20 cellular contexts compared by ENCODE assay signal in genomic region chr12:105492591-105492990, GRCh38.
DNase-seq lines count a peak whose midpoint lies in the region; ATAC-seq and TF ChIP-seq lines count a peak whose summit lies in the region.
"Had no signal": no experiment of that assay in that cellular context is flagged by ENCODE, and none has a peak within 500 bp of the region (broad histone marks: within the 10 kb centered on the region; RNA-seq: fewer than 3 reads in every experiment).

No MANE protein-coding gene starts in this region.

- H3K27ac Mint-ChIP-seq in Caco-2 (ENCODE audit: unreplicated experiment) = peak overlapping the region; percentile 88
- H3K27ac Mint-ChIP-seq: T-helper 1 cell treated with Interleukin-12 subunit alpha and Interleukin-12 subunit beta and Interleukin-4 antibody, amounts not matched to agents 30 μg/mL and 1 μg/mL, for 36 hours had no signal

- peaks cover 18% of the 10 kb centered on the region for H3K36me3 Mint-ChIP-seq in Caco-2 (ENCODE audit: insufficient read depth, unreplicated experiment)

- POLR2A ChIA-PET in Caco-2 (lab: Charles Lee) = interaction anchor here (0.5 to 1.0 kb wide), 2 partner anchors 47 to 1206 kb away, joined by 3 to 4 read pairs; no protein-coding TSS in a partner anchor
- POLR2A ChIA-PET in SK-N-SH (lab: Yijun Ruan, JAX) = no interaction called here

- H3K4me1 Mint-ChIP-seq in Caco-2 (ENCODE audit: low read depth, unreplicated experiment) = peaks cover 26% of the 10 kb centered on the region

- intact Hi-C loops in Caco-2 (cut with micrococcal nuclease; ENCODE audit: unreplicated experiment) = loop anchor here (1.0 to 2.0 kb wide), 4 partner anchors 12 to 368 kb away; no protein-coding TSS in a partner anchor

- H3K9ac ChIP-seq in SK-N-SH = no peak overlapping the region

- no peak for ATAC-seq in HG02623 (IDR thresholded peaks at IDR 0.05; ENCODE audit: unreplicated experiment)
- ATAC-seq: left colon had no signal

- H3K9me3 ChIP-seq in Caco-2 (peaks cover 11% of the 10 kb centered on the region; the same call in 1 of the 2 replicates), SK-N-SH (no peaks in the 10 kb centered on the region)
- H3K9me3 ChIP-seq: ascending aorta, vagina had no signal

- BruUV-seq in Caco-2 (replicated peaks; lab: Mats Ljungman, UMichigan) = no TSS peak

- H3K36me3 ChIP-seq in Caco-2 (ENCODE audit: control insufficient read depth, insufficient read depth, low read length) (no peaks in the 10 kb centered on the region), SK-N-SH (replicated peaks in 1 of 2; ENCODE audit: control insufficient read depth in 1 of 2, insufficient read depth in 2 of 2, low read length in 1 of 2) (no peaks in the 10 kb centered on the region)
- H3K36me3 ChIP-seq: ascending aorta, vagina had no signal

- H3K79me2 ChIP-seq in SK-N-SH (ENCODE audit: insufficient read depth) = no peaks in the 10 kb centered on the region

- H3F3A ChIP-seq in SK-N-SH (replicated peaks; ENCODE audit: insufficient read depth) = peaks cover 9% of the 10 kb centered on the region

- H4K20me1 ChIP-seq in SK-N-SH (ENCODE audit: insufficient read depth) = no peaks in the 10 kb centered on the region

- 0 out of 2 replicates have a peak overlapping the region, but pooled peaks have one; percentile 20 for H2AFZ ChIP-seq in SK-N-SH (ENCODE audit: low read depth)

- peak overlapping the region; percentile 14 to 73; a peak in 3 of 4 replicates for H3K27ac ChIP-seq in SK-N-SH (ENCODE audit: low read depth in 2 of 2, low read length in 1 of 2)
- H3K27ac ChIP-seq: ascending aorta, vagina had no signal

- peak in 1 of 2 experiments; percentile 47; a peak in 1 of 4 replicates for TF ChIP-seq EP300 in SK-N-SH (IDR thresholded peaks at IDR 0.05; ENCODE audit: borderline replicate concordance in 1 of 2, low read depth in 1 of 2, low read length in 1 of 2)

- H3K27me3 ChIP-seq in Caco-2 (replicated peaks; ENCODE audit: control insufficient read depth, insufficient read depth, low read length) (no peaks in the 10 kb centered on the region), SK-N-SH (ENCODE audit: insufficient read depth) (no peaks in the 10 kb centered on the region)
- H3K27me3 ChIP-seq: ascending aorta, vagina had no signal

- peak overlapping the region; percentile 54 for H3K4me3 Mint-ChIP-seq in Caco-2 (ENCODE audit: unreplicated experiment)
- H3K4me3 Mint-ChIP-seq: H9; T-helper 1 cell treated with Interleukin-12 subunit alpha and Interleukin-12 subunit beta and Interleukin-4 antibody, amounts not matched to agents 30 μg/mL and 1 μg/mL, for 36 hours had no signal

- 10% methylated on average over 2 of the region's 2 CpGs for WGBS in SK-N-SH (ENCODE audit: low lambda C conversion rate)

- H3K4me1 ChIP-seq in Caco-2 (peaks cover 28% of the 10 kb centered on the region), SK-N-SH (ENCODE audit: control insufficient read depth in 1 of 2, insufficient read depth in 2 of 2, low read depth in 1 of 2, low read length in 1 of 2) (peaks cover 0 to 4% of the 10 kb centered on the region in 2 experiments; a peak in 2 of 4 replicates)
- H3K4me1 ChIP-seq: ascending aorta, vagina had no signal

- CTCF ChIA-PET in Caco-2 (lab: Charles Lee) (interaction anchor here (0.5 to 1.1 kb wide), 3 partner anchors 47 to 1255 kb away, joined by 3 to 5 read pairs (median 4); no protein-coding TSS in a partner anchor), SK-N-SH (lab: Yijun Ruan, JAX) (interaction anchor here (1.5 kb wide), 1 partner anchor 644 kb away, joined by 6 read pairs; no protein-coding TSS in a partner anchor)

- no peak overlapping the region for H3K4me3 ChIP-seq in Caco-2 (ENCODE audit: low read depth, low read length)
- no peak overlapping the region for H3K4me3 ChIP-seq in SK-N-SH (ENCODE audit: low read depth in 2 of 2, low read length in 1 of 2)
- H3K4me3 ChIP-seq in fibroblast of pulmonary artery (replicated peaks; ENCODE audit: low read depth, low read length) = no peak overlapping the region
- H3K4me3 ChIP-seq: ascending aorta, vagina had no signal

- DNase-seq in Caco-2 (peak; percentile 72 to 74), SK-N-SH (no peak), fibroblast of pulmonary artery (ENCODE audit: low read depth) (peak; percentile 29), non-pigmented ciliary epithelial cell (ENCODE audit: low read depth) (peak; percentile 69), NCI-H128 (lab: John Stamatoyannopoulos, UW; ENCODE audit: unreplicated experiment) (no peak), occipital lobe (lab: John Stamatoyannopoulos, UW) (no peak)
- DNase-seq in effector CD8-positive, alpha-beta T cell (lab: John Stamatoyannopoulos, UW) = no peak
- DNase-seq: ACHN; activated CD4-positive, alpha-beta T cell treated with anti-CD3 and anti-CD28 coated beads, Interleukin-2, amount 50 U/mL, for 48 hours; activated naive CD4-positive, alpha-beta T cell treated with Interleukin-2 at 50 U/mL for 16 hours; H9; left colon; midbrain; NCI-H1436; NCI-H69; SHP77 had no signal

- H3K27me3 Mint-ChIP-seq in Caco-2 (ENCODE audit: insufficient read depth, unreplicated experiment) = no peaks in the 10 kb centered on the region

- H3K9me2 ChIP-seq in SK-N-SH = no peaks in the 10 kb centered on the region

- H3K9me3 Mint-ChIP-seq in Caco-2 (ENCODE audit: unreplicated experiment) = peaks cover 30% of the 10 kb centered on the region

- TF ChIP-seq RAD21 in SK-N-SH (IDR thresholded peaks at IDR 0.05; ENCODE audit: low read length) = no peak

- TF ChIP-seq CTCF in Caco-2 (IDR thresholded peaks at IDR 0.05; ENCODE audit: insufficient read depth in 1 of 2, low read depth in 1 of 2, low read length in 1 of 2, severe bottlenecking in 1 of 2, unreplicated experiment in 1 of 2) = no peak
- no peak for TF ChIP-seq CTCF in SK-N-SH (IDR thresholded peaks at IDR 0.05)
- TF ChIP-seq CTCF in fibroblast of pulmonary artery (IDR thresholded peaks at IDR 0.05; ENCODE audit: low read length, missing control alignments) = no peak

- H3K4me2 ChIP-seq in SK-N-SH = no peak overlapping the region; the same call in 1 of the 2 replicates

TF ChIP-seq in SK-N-SH, 30 proteins besides CTCF, POLR2A, EP300 and RAD21 (continues in another document):
- TF ChIP-seq NFIC (IDR thresholded peaks at IDR 0.05; ENCODE audit: borderline replicate concordance) = no peak
- no peak for TF ChIP-seq SMC3 (IDR thresholded peaks at IDR 0.05; ENCODE audit: low read depth, low read length)
- TF ChIP-seq MAX (IDR thresholded peaks at IDR 0.05; ENCODE audit: low read depth) = no peak
- TF ChIP-seq TCF12 (IDR thresholded peaks at IDR 0.05) = peak; percentile 94
- no peak for TF ChIP-seq USF2 (IDR thresholded peaks at IDR 0.05; ENCODE audit: borderline replicate concordance, low read depth, low read length)
- TF ChIP-seq TAF1 (IDR thresholded peaks at IDR 0.05; ENCODE audit: borderline replicate concordance, low read depth, low read length) = no peak
- TF ChIP-seq ELF1 (IDR thresholded peaks at IDR 0.05) = no peak
- no peak for TF ChIP-seq FOXJ3 (CRISPR knock-in tag; IDR thresholded peaks at IDR 0.05)
- TF ChIP-seq TEAD4 (IDR thresholded peaks at IDR 0.05; ENCODE audit: borderline replicate concordance, insufficient read depth) = no peak
- TF ChIP-seq EZH2phosphoT487 (IDR thresholded peaks at IDR 0.05; ENCODE audit: borderline replicate concordance, low read depth) = no peak
- no peak for TF ChIP-seq SIN3A (IDR thresholded peaks at IDR 0.05; ENCODE audit: borderline replicate concordance, low read depth, low read length)
- TF ChIP-seq IRF3 (IDR thresholded peaks at IDR 0.05; ENCODE audit: low read depth, low read length) = no peak
- no peak for TF ChIP-seq CHD2 (IDR thresholded peaks at IDR 0.05; ENCODE audit: low read length, partially characterized antibody)

Comparison
In these comparisons a context has a peak if more than half of its experiments do, and no peak if none do; other contexts are left out.
1. DNase-seq: peak in Caco-2 (2 of 2), fibroblast of pulmonary artery (single experiment) and non-pigmented ciliary epithelial cell (single experiment); none in SK-N-SH (single experiment), NCI-H128 (single experiment), effector CD8-positive, alpha-beta T cell (single experiment) and occipital lobe (single experiment).